Comparison of ENCODE assay signal across 22 cellular contexts in the genomic region with DNA sequence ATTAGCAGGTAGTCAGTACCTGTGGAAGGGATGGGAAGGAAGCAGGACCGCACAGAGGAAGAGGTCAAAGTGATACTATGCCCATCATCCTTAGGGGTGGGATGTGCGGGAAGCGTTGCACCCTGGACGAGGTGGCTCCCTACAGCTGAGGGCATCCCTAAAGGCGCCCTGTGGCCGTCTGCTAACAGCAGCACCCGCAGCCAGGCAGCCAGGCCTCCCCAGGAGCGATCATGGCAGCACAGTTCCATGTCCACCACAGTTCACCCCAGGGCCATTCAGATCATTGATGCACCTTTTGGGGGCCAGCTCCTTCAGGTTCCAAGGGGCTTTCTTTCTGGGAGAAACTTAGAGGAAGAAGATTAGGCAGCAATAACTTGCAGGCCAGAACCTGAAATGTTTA.
"Had no signal": no experiment of that assay in that cellular context is flagged by ENCODE, and none has a peak within 500 bp of the region (broad histone marks: within the 10 kb centered on the region; RNA-seq: fewer than 3 reads in every experiment).

No MANE protein-coding gene starts in this region.

- H3K27ac Mint-ChIP-seq: activated B cell treated with CpG ODN at 0.5 μM for 24 hours; activated CD4-positive, alpha-beta memory T cell treated with anti-CD3 and anti-CD28 coated beads, Interleukin-2, amount 10 ng/mL, durations not matched to agents 7 days and 5 days; activated CD4-positive, alpha-beta T cell treated with anti-CD3 and anti-CD28 coated beads, Interleukin-2, amount 10 ng/mL, durations not matched to agents 7 days and 5 days; activated naive CD4-positive, alpha-beta T cell treated with anti-CD3 and anti-CD28 coated beads, Interleukin-2, amount 10 ng/mL, durations not matched to agents 7 days and 5 days; activated naive CD8-positive, alpha-beta T cell treated with anti-CD3 and anti-CD28 coated beads for 36 hours; activated T-helper 2 cell treated with anti-CD3 and anti-CD28 coated beads, Interferon-gamma antibody, Interleukin-2, Interleukin-4, amounts not matched to agents 10 μg/mL and 5 μg/mL and 100 μg/mL, durations not matched to agents 14 hours and 24 hours and 36 hours; T-helper 17 cell had no signal

- H3K27me3 Mint-ChIP-seq: activated B cell treated with CpG ODN at 0.5 μM for 24 hours; activated CD4-positive, alpha-beta memory T cell treated with anti-CD3 and anti-CD28 coated beads, Interleukin-2, amount 10 ng/mL, durations not matched to agents 7 days and 5 days; activated CD4-positive, alpha-beta T cell treated with anti-CD3 and anti-CD28 coated beads, Interleukin-2, amount 10 ng/mL, durations not matched to agents 7 days and 5 days; activated naive CD4-positive, alpha-beta T cell treated with anti-CD3 and anti-CD28 coated beads, Interleukin-2, amount 10 ng/mL, durations not matched to agents 7 days and 5 days; activated naive CD8-positive, alpha-beta T cell treated with anti-CD3 and anti-CD28 coated beads for 36 hours; T-helper 17 cell had no signal

- ATAC-seq: activated T-cell treated with anti-CD3 and anti-CD28 coated beads, Interleukin-2, amount 50 U/mL, for 4 hours; T-helper 17 cell had no signal

- H3K36me3 Mint-ChIP-seq: activated naive CD4-positive, alpha-beta T cell treated with anti-CD3 and anti-CD28 coated beads, Interleukin-2, amount 10 ng/mL, durations not matched to agents 7 days and 5 days had no signal

- H3K4me3 Mint-ChIP-seq: activated B cell treated with CpG ODN at 0.5 μM for 24 hours; activated CD4-positive, alpha-beta memory T cell treated with anti-CD3 and anti-CD28 coated beads, Interleukin-2, amount 10 ng/mL, durations not matched to agents 7 days and 5 days; activated CD4-positive, alpha-beta T cell treated with anti-CD3 and anti-CD28 coated beads, Interleukin-2, amount 10 ng/mL, durations not matched to agents 7 days and 5 days; activated naive CD4-positive, alpha-beta T cell treated with anti-CD3 and anti-CD28 coated beads, Interleukin-2, amount 10 ng/mL, durations not matched to agents 7 days and 5 days; activated naive CD8-positive, alpha-beta T cell treated with anti-CD3 and anti-CD28 coated beads for 36 hours; activated T-cell treated with anti-CD3 and anti-CD28 coated beads, Interleukin-2, amount 50 U/mL, for 4 hours; T-helper 17 cell had no signal

- DNase-seq: activated B cell treated with CpG ODN at 0.5 μM for 24 hours; activated CD4-positive, alpha-beta memory T cell treated with anti-CD3 and anti-CD28 coated beads, Interleukin-2, amount 10 ng/mL, durations not matched to agents 7 days and 5 days; activated CD4-positive, alpha-beta T cell treated with anti-CD3 and anti-CD28 coated beads for 1 hour; activated CD4-positive, alpha-beta T cell treated with anti-CD3 and anti-CD28 coated beads, Interleukin-2, amount 10 ng/mL, durations not matched to agents 7 days and 5 days; activated gamma-delta T cell treated with Interleukin-2 at 50 U/mL for 16 hours; activated naive CD4-positive, alpha-beta T cell treated with anti-CD3 and anti-CD28 coated beads, Interleukin-2, amount 10 ng/mL, durations not matched to agents 7 days and 5 days; activated naive CD8-positive, alpha-beta T cell treated with anti-CD3 and anti-CD28 coated beads for 36 hours; activated T-cell treated with anti-CD3 and anti-CD28 coated beads, Interleukin-2, amount 50 U/mL, for 4 hours; cerebellar nuclear complex; KG1; NCI-H1092; NCI-H1417; NCI-H1930; NCI-H2171; NCI-H2227 treated with DMSO at 0.1 percent for 48 hours; NCI-H446 treated with DMSO at 0.1 percent for 48 hours; NCI-H526 treated with DMSO at 0.1 percent for 48 hours; NCI-H82; SIG-M5; T-helper 17 cell; T-helper 9 cell had no signal

- H3K9me3 Mint-ChIP-seq: activated B cell treated with CpG ODN at 0.5 μM for 24 hours; activated CD4-positive, alpha-beta memory T cell treated with anti-CD3 and anti-CD28 coated beads, Interleukin-2, amount 10 ng/mL, durations not matched to agents 7 days and 5 days; activated CD4-positive, alpha-beta T cell treated with anti-CD3 and anti-CD28 coated beads, Interleukin-2, amount 10 ng/mL, durations not matched to agents 7 days and 5 days; activated naive CD4-positive, alpha-beta T cell treated with anti-CD3 and anti-CD28 coated beads, Interleukin-2, amount 10 ng/mL, durations not matched to agents 7 days and 5 days; activated naive CD8-positive, alpha-beta T cell treated with anti-CD3 and anti-CD28 coated beads for 36 hours; activated T-cell treated with anti-CD3 and anti-CD28 coated beads, Interleukin-2, amount 50 U/mL, for 4 hours; activated T-helper 2 cell treated with anti-CD3 and anti-CD28 coated beads, Interferon-gamma antibody, Interleukin-2, Interleukin-4, amounts not matched to agents 10 μg/mL and 5 μg/mL and 100 μg/mL, durations not matched to agents 14 hours and 24 hours and 36 hours had no signal
